In genomic region chr6:166956444-166957086, GRCh38 we compare ENCODE assay signal across 1 cellular context.
TF ChIP-seq lines count a peak whose summit lies in the region.

TSS of gene RNASET2 (minus strand) at chr6:166956550. CDS start at chr6:166956182, 368 bp downstream.

TF ChIP-seq in HepG2, 621 proteins besides CTCF, POLR2A, EP300 and RAD21 (continued from another document and continues in another):
- TF ChIP-seq RORA (CRISPR knock-in tag; IDR thresholded peaks at IDR 0.05) (no peak), ZNF703 (CRISPR knock-in tag; IDR thresholded peaks at IDR 0.05; ENCODE audit: borderline replicate concordance) (no peak; the same call in 1 of the 2 replicates), ZNF777 (CRISPR knock-in tag; IDR thresholded peaks at IDR 0.05) (peak; percentile 39), PREB (CRISPR knock-in tag; IDR thresholded peaks at IDR 0.05) (0 out of 2 replicates have a peak, but pooled peaks have one; percentile 30), MTF1 (CRISPR knock-in tag; IDR thresholded peaks at IDR 0.05) (no peak), ZBTB42 (CRISPR knock-in tag; IDR thresholded peaks at IDR 0.05) (no peak; the same call in 1 of the 2 replicates), NR2F6 (IDR thresholded peaks at IDR 0.05) (no peak), NR2F6 (CRISPR knock-in tag; IDR thresholded peaks at IDR 0.05) (no peak), HNRNPLL (IDR thresholded peaks at IDR 0.05; ENCODE audit: low read depth, low read length, poor library complexity, severe bottlenecking) (peak; percentile 83), ATRX (CRISPR knock-in tag; IDR thresholded peaks at IDR 0.05; ENCODE audit: borderline replicate concordance) (no peak), ZNF761 (CRISPR knock-in tag; conservative IDR thresholded peaks at IDR 0.05) (peak; percentile 49; the same call in 1 of the 2 replicates), IRF1 (CRISPR knock-in tag; IDR thresholded peaks at IDR 0.05; ENCODE audit: low read depth) (peak; percentile 53; the same call in 1 of the 2 replicates), ZNF251 (CRISPR knock-in tag; IDR thresholded peaks at IDR 0.05) (no peak), NR1H2 (CRISPR knock-in tag; IDR thresholded peaks at IDR 0.05; ENCODE audit: borderline replicate concordance, low read depth) (peak; percentile 82; the same call in 1 of the 2 replicates), CCAR2 (optimal IDR thresholded peaks at IDR 0.05; ENCODE audit: low read depth, low read length) (no peak), KLF11 (CRISPR knock-in tag; IDR thresholded peaks at IDR 0.05) (no peak; the same call in 1 of the 2 replicates), TEAD2 (CRISPR knock-in tag; IDR thresholded peaks at IDR 0.05) (no peak), KAT2B (IDR thresholded peaks at IDR 0.05; ENCODE audit: borderline replicate concordance, low read depth, low read length) (no peak), HOXA5 (CRISPR knock-in tag; IDR thresholded peaks at IDR 0.05) (peak; percentile 26; the same call in 1 of the 2 replicates), NR3C1 (CRISPR knock-in tag; IDR thresholded peaks at IDR 0.05) (no peak), U2AF1 (optimal IDR thresholded peaks at IDR 0.05; ENCODE audit: low read depth, low read length) (no peak), SAFB2 (CRISPR knock-in tag; IDR thresholded peaks at IDR 0.05; ENCODE audit: borderline replicate concordance, low read depth) (peak; percentile 75), E2F5 (CRISPR knock-in tag; conservative IDR thresholded peaks at IDR 0.05) (peak; percentile 85), MAFG (CRISPR knock-in tag; IDR thresholded peaks at IDR 0.05) (no peak), REL (CRISPR knock-in tag; conservative IDR thresholded peaks at IDR 0.05) (peak; percentile 66), ZIK1 (CRISPR knock-in tag; IDR thresholded peaks at IDR 0.05; ENCODE audit: borderline replicate concordance, low read depth) (peak; percentile 63), ZNF576 (CRISPR knock-in tag; IDR thresholded peaks at IDR 0.05) (no peak), CEBPG (CRISPR knock-in tag; IDR thresholded peaks at IDR 0.05) (peak; percentile 25; the same call in 1 of the 2 replicates), BRCA1 (CRISPR knock-in tag; IDR thresholded peaks at IDR 0.05) (0 out of 2 replicates have a peak, but pooled peaks have one; percentile 49), LRRFIP1 (CRISPR knock-in tag; conservative IDR thresholded peaks at IDR 0.05) (no peak), KMT2B (CRISPR knock-in tag; IDR thresholded peaks at IDR 0.05) (peak; percentile 14), BRF2 (CRISPR knock-in tag; IDR thresholded peaks at IDR 0.05) (no peak; the same call in 1 of the 2 replicates), ARID4A (CRISPR knock-in tag; IDR thresholded peaks at IDR 0.05; ENCODE audit: borderline replicate concordance) (peak; percentile 96), CAMTA2 (CRISPR knock-in tag; IDR thresholded peaks at IDR 0.05; ENCODE audit: borderline replicate concordance) (no peak), ZBTB7B (CRISPR knock-in tag; IDR thresholded peaks at IDR 0.05) (0 out of 2 replicates have a peak, but pooled peaks have one; percentile 10), HOXA7 (CRISPR knock-in tag; IDR thresholded peaks at IDR 0.05) (0 out of 2 replicates have a peak, but pooled peaks have one; percentile 80), ZNF414 (CRISPR knock-in tag; IDR thresholded peaks at IDR 0.05) (no peak; the same call in 1 of the 2 replicates), UBTF (CRISPR knock-in tag; IDR thresholded peaks at IDR 0.05) (peak; percentile 92; the same call in 1 of the 2 replicates), CBX1 (IDR thresholded peaks at IDR 0.05; ENCODE audit: low read depth) (no peak), ZNF12 (CRISPR knock-in tag; IDR thresholded peaks at IDR 0.05) (peak; percentile 10; the same call in 1 of the 2 replicates), MED1 (CRISPR knock-in tag; IDR thresholded peaks at IDR 0.05) (peak; percentile 86), MXD3 (CRISPR knock-in tag; IDR thresholded peaks at IDR 0.05) (peak; percentile 32), PAWR (CRISPR knock-in tag; IDR thresholded peaks at IDR 0.05; ENCODE audit: borderline replicate concordance) (peak; percentile 16; the same call in 1 of the 2 replicates), SAP130 (CRISPR knock-in tag; IDR thresholded peaks at IDR 0.05; ENCODE audit: low read depth) (peak; percentile 95), KLF15 (CRISPR knock-in tag; IDR thresholded peaks at IDR 0.05; ENCODE audit: borderline replicate concordance) (no peak), ZNF773 (CRISPR knock-in tag; IDR thresholded peaks at IDR 0.05; ENCODE audit: borderline replicate concordance) (peak; percentile 46; the same call in 1 of the 2 replicates), ZNF556 (CRISPR knock-in tag; IDR thresholded peaks at IDR 0.05; ENCODE audit: borderline replicate concordance) (peak; percentile 88), THAP8 (CRISPR knock-in tag; IDR thresholded peaks at IDR 0.05; ENCODE audit: borderline replicate concordance) (peak; percentile 26; the same call in 1 of the 2 replicates), ZNF569 (CRISPR knock-in tag; IDR thresholded peaks at IDR 0.05; ENCODE audit: borderline replicate concordance) (peak; percentile 68; the same call in 1 of the 2 replicates), ZNF652 (CRISPR knock-in tag; IDR thresholded peaks at IDR 0.05; ENCODE audit: borderline replicate concordance, low read depth) (no peak), PRPF4 (IDR thresholded peaks at IDR 0.05; ENCODE audit: low read depth, low read length, poor library complexity, severe bottlenecking) (no peak), CENPBD1 (CRISPR knock-in tag; IDR thresholded peaks at IDR 0.05; ENCODE audit: borderline replicate concordance, low read depth) (0 out of 2 replicates have a peak, but pooled peaks have one; percentile 64), CENPX (CRISPR knock-in tag; IDR thresholded peaks at IDR 0.05) (no peak), ETV5 (CRISPR knock-in tag; IDR thresholded peaks at IDR 0.05; ENCODE audit: borderline replicate concordance) (no peak)
